Comparison of ENCODE assay signal across 7 cellular contexts in genomic region chr6:50602191-50602810, GRCh38.
DNase-seq lines count a peak whose midpoint lies in the region; ATAC-seq and TF ChIP-seq lines count a peak whose summit lies in the region.

No MANE protein-coding gene starts in this region.

- ATAC-seq in thoracic aorta (ENCODE audit: insufficient number of reproducible peaks, low FRiP score, low read depth) (no peak), aorta (ENCODE audit: low FRiP score) (no peak)

- H3K4me3 ChIP-seq in thoracic aorta (no peak overlapping the region), aorta (ENCODE audit: low read length in 2 of 2) (no peak overlapping the region)

- H3K27me3 ChIP-seq in thoracic aorta (replicated peaks; ENCODE audit: insufficient read depth) (no peaks in the 10 kb centered on the region), aorta (ENCODE audit: control insufficient read depth in 1 of 2, insufficient read depth in 2 of 2, low read length in 1 of 2) (no peaks in the 10 kb centered on the region)

- intact Hi-C loops in aorta (cut with DNase I): loop anchor here (5.0 to 10.0 kb wide), 2 partner anchors 470 to 478 kb away; no protein-coding TSS in a partner anchor

- no peaks in the 10 kb centered on the region for H3K9me3 ChIP-seq in thoracic aorta
- no peaks in the 10 kb centered on the region for H3K9me3 ChIP-seq in aorta (ENCODE audit: control insufficient read depth, low read length)

- H3K27ac ChIP-seq in thoracic aorta (no peak overlapping the region), aorta (ENCODE audit: low read depth in 1 of 2, low read length in 2 of 2) (no peak overlapping the region)

- peak; percentile 44 for TF ChIP-seq CTCF in thoracic aorta (IDR thresholded peaks at IDR 0.05)

- H3K4me1 ChIP-seq in thoracic aorta (ENCODE audit: control insufficient read depth in 1 of 2, low read depth in 2 of 2): no peaks in the 10 kb centered on the region
- no peaks in the 10 kb centered on the region for H3K4me1 ChIP-seq in aorta (ENCODE audit: control insufficient read depth in 1 of 2, insufficient read depth in 2 of 2, low read length in 2 of 2)

- WGBS in aorta, 2 donors: 40 to 41% methylated on average over 4 of the region's 4 CpGs

- H3K36me3 ChIP-seq in thoracic aorta (no peaks in the 10 kb centered on the region), aorta (ENCODE audit: control insufficient read depth in 1 of 2, insufficient read depth in 2 of 2, low read length in 1 of 2) (no peaks in the 10 kb centered on the region)

- DNase-seq in EL: peak; percentile 20
- DNase-seq in HS-5 (ENCODE audit: low read depth): peak; percentile 26
- peak; percentile 58 for DNase-seq in SK-N-DZ (ENCODE audit: low spot score)
- peak; percentile 19 for DNase-seq in foreskin melanocyte
- DNase-seq in thoracic aorta (ENCODE audit: low spot score): no peak
- DNase-seq in anterior cingulate cortex (lab: John Stamatoyannopoulos, UW): no peak
- DNase-seq in aorta: no peak

Comparison
In these comparisons a context has a peak if more than half of its experiments do, and no peak if none do; other contexts are left out.
1. DNase-seq: peak in EL (single experiment), HS-5 (single experiment), SK-N-DZ (single experiment) and foreskin melanocyte (single experiment); none in thoracic aorta (single experiment), anterior cingulate cortex (0 of 58) and aorta (0 of 2).